ENCODE assay signal across 8 cellular contexts in genomic region chr1:72283204-72284083, GRCh38. TPM values are rescaled to one million over a fixed set of nuclear protein-coding genes. Genes with fewer than 3 reads are reported as not detected.
DNase-seq lines count a peak whose midpoint lies in the region; ATAC-seq and TF ChIP-seq lines count a peak whose summit lies in the region.

No MANE protein-coding gene starts in this region.

- ATAC-seq in GM19351 (IDR thresholded peaks at IDR 0.05; ENCODE audit: unreplicated experiment): peak; percentile 8
- peak; percentile 65 to 84 (median 76) for ATAC-seq in psoas muscle

- DNase-seq in Ammon's horn (ENCODE audit: low spot score): peak; percentile 94
- DNase-seq in KBM-7: peak; percentile 84
- peak; percentile 27 to 46 for DNase-seq in PC-9
- peak; percentile 10 to 33 for DNase-seq in T47D (ENCODE audit: low read depth in 1 of 2, low spot score in 1 of 2)
- DNase-seq in iPS DF 6.9 (ENCODE audit: low read depth, low spot score): no peak
- peak; percentile 70 to 82 for DNase-seq in psoas muscle
- DNase-seq in HT-29 (ENCODE audit: low spot score): no peak

- no peaks in the 10 kb centered on the region for H3K9me3 ChIP-seq in PC-9 (ENCODE audit: insufficient read depth, low read depth)
- H3K9me3 ChIP-seq in iPS DF 6.9 (ENCODE audit: control insufficient read depth, insufficient read depth, low read length): no peaks in the 10 kb centered on the region
- H3K9me3 ChIP-seq in psoas muscle: no peaks in the 10 kb centered on the region

- no CpG with 5 or more reads among the region's 59 CpGs for WGBS in iPS DF 6.9 (ENCODE audit: insufficient coverage, insufficient read length)
- 0 to 1% (median 1%) methylated on average over 59 of the region's 59 CpGs for WGBS in psoas muscle, 3 donors

- BruUV-seq in PC-9 (replicated peaks; lab: Mats Ljungman, UMichigan): TSS peak; percentile 57

- TF ChIP-seq CTCF in PC-9 (conservative IDR thresholded peaks at IDR 0.05) (no peak), psoas muscle (IDR thresholded peaks at IDR 0.05) (no peak)

- H3K9me2 ChIP-seq in PC-9 (ENCODE audit: insufficient read depth): no peaks in the 10 kb centered on the region

- H3K4me1 ChIP-seq in PC-9 (replicated peaks; ENCODE audit: insufficient read depth): peaks cover 13% of the 10 kb centered on the region
- H3K4me1 ChIP-seq in iPS DF 6.9 (ENCODE audit: control insufficient read depth, insufficient read depth, low read length): 0 out of 2 replicates have a peak, but pooled peaks cover 1% of the 10 kb centered on the region
- no peaks in the 10 kb centered on the region for H3K4me1 ChIP-seq in psoas muscle

- H3K4me3 ChIP-seq in PC-9 (peak overlapping the region; percentile 93), iPS DF 6.9 (ENCODE audit: low read length) (peak overlapping the region; percentile 67), psoas muscle (peak overlapping the region; percentile 81)

- H4K20me1 ChIP-seq in PC-9 (ENCODE audit: insufficient read depth): no peaks in the 10 kb centered on the region

- POLR2A ChIA-PET in PC-9 (lab: Charles Lee; ENCODE audit: unreplicated experiment): no interaction called here

- intact Hi-C loops in PC-9 (cut with micrococcal nuclease; ENCODE audit: unreplicated experiment) (no loop called here), psoas muscle (cut with DNase I) (loop anchor here in 1 of 2 donors (10.0 kb wide), 1 partner anchor 99 kb away; no protein-coding TSS in a partner anchor)

- peak overlapping the region; percentile 96 for H2AFZ ChIP-seq in PC-9

- H3K36me3 ChIP-seq in PC-9 (ENCODE audit: low read depth) (no peaks in the 10 kb centered on the region), iPS DF 6.9 (ENCODE audit: control insufficient read depth, insufficient read depth, low read length) (no peaks in the 10 kb centered on the region), psoas muscle (ENCODE audit: insufficient read depth in 1 of 2, low read depth in 1 of 2) (no peaks in the 10 kb centered on the region)

- peak overlapping the region; percentile 91 for H3K4me2 ChIP-seq in PC-9

- H3F3A ChIP-seq in PC-9 (ENCODE audit: insufficient read depth, low read depth): peaks cover 22% of the 10 kb centered on the region

- H3K27me3 ChIP-seq in PC-9 (ENCODE audit: insufficient read depth, low read depth) (no peaks in the 10 kb centered on the region), iPS DF 6.9 (ENCODE audit: control insufficient read depth, insufficient read depth, low read length) (peaks cover 3% of the 10 kb centered on the region; the same call in 1 of the 2 replicates), psoas muscle (ENCODE audit: insufficient read depth in 3 of 3, low read length in 2 of 3) (no peaks in the 10 kb centered on the region)

- in situ Hi-C loops in KBM-7 (cut with MboI; ENCODE audit: low pct_unique_long_range_greater_than_20kb, low sequenced_read_pairs) (no loop called here), T47D (cut with HindIII; ENCODE audit: low pct_unique_long_range_greater_than_20kb, low sequenced_read_pairs) (no loop called here)

- H3K27ac ChIP-seq in PC-9 (peak overlapping the region; percentile 68), iPS DF 6.9 (ENCODE audit: low read length) (no peak overlapping the region), psoas muscle (peak overlapping the region; percentile 75)

- CTCF ChIA-PET in PC-9 (lab: Charles Lee): no interaction called here

- no peaks in the 10 kb centered on the region for H3K79me2 ChIP-seq in PC-9 (ENCODE audit: low read depth)

RNA-seq across cellular contexts. Expression of gene NEGR1, which starts 1.1 kb away (rescaled TPM):
- 0.23 and 0.44 TPM in 2 replicates for total RNA-seq in PC-9 (2021)
- total RNA-seq in psoas muscle: 10 to 100 TPM in 1 of 4 donors, 1 to 10 TPM in 3; 2.2 to 10.2 (median 5.2) TPM
- polyA plus RNA-seq in psoas muscle: 1 to 10 TPM; 1.3 to 1.8 (median 1.7) TPM
- not detected in 2 replicates for total RNA-seq in HT-29 (2014; rRNA removed; shearing (Covaris generic))

Comparison
In these comparisons a context has a peak if more than half of its experiments do, and no peak if none do; other contexts are left out.
1. DNase-seq: peak in Ammon's horn (single experiment), KBM-7 (single experiment), PC-9 (2 of 2), T47D (2 of 2) and psoas muscle (2 of 2); none in iPS DF 6.9 (single experiment) and HT-29 (single experiment).
2. Peak in every context shown above with its lines, with median percentiles within 50 percentile points of each other: H3K4me3 ChIP-seq.